ENCODE assay signal across 14 cellular contexts in the genomic region with DNA sequence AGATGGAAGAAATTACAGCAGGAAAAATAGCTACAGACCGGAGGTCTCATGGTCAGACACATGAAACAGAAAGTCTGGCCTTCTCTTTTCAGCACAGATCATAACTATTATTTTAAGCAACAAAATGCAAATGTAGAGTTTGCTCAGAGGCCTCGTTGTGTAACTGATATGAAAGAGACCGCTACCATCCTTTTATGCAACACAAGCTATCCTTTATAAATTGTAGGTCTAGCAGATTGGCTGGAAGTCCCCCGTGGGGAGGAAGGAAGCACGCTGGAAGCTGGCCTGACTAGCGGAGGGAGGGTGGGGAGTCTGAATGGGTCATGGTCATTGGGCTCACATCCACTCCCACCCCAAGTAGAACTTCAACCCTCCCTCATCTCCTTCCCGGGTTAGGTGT. TPM values are rescaled to one million over a fixed set of nuclear protein-coding genes. Genes with fewer than 3 reads are reported as not detected.
A peak's percentile ranks its signal among the peaks of the same experiment; 100 is the strongest.
DNase-seq lines count a peak whose midpoint lies in the region; ATAC-seq and TF ChIP-seq lines count a peak whose summit lies in the region.
"Had no signal": no experiment of that assay in that cellular context is flagged by ENCODE, and none has a peak within 500 bp of the region (broad histone marks: within the 10 kb centered on the region; RNA-seq: fewer than 3 reads in every experiment).

No MANE protein-coding gene starts in this region.

- H3K27ac ChIP-seq in vagina (peak overlapping the region; percentile 49), ascending aorta (no peak overlapping the region)
- H3K27ac ChIP-seq: 22Rv1, pancreas had no signal

- no peak for TF ChIP-seq POLR2A in vagina (IDR thresholded peaks at IDR 0.05)

- H3K27me3 ChIP-seq in vagina = no peaks in the 10 kb centered on the region
- no peaks in the 10 kb centered on the region for H3K27me3 ChIP-seq in ascending aorta
- H3K27me3 ChIP-seq: pancreas had no signal

- H3K36me3 ChIP-seq in vagina (no peaks in the 10 kb centered on the region), ascending aorta (no peaks in the 10 kb centered on the region)
- H3K36me3 ChIP-seq: pancreas had no signal

- no peak for TF ChIP-seq CTCF in vagina (IDR thresholded peaks at IDR 0.05)
- TF ChIP-seq CTCF in ascending aorta (IDR thresholded peaks at IDR 0.05) = no peak

- ATAC-seq in Right ventricle myocardium inferior = peak; percentile 66
- ATAC-seq in HG03039 (IDR thresholded peaks at IDR 0.05; ENCODE audit: unreplicated experiment) = peak; percentile 85
- ATAC-seq: pancreas had no signal

- intact Hi-C loops in Right ventricle myocardium inferior (cut with DNase I) (loop anchor here (2.0 to 10.0 kb wide), 5 partner anchors 135 to 535 kb away; a partner anchor contains a TSS), cardiac septum (cut with DNase I) (loop anchor here (2.0 to 10.0 kb wide), 3 partner anchors 135 to 297 kb away; a partner anchor contains a TSS), vagina (cut with DNase I) (loop anchor here (10.0 kb wide), 1 partner anchor 167 kb away; no protein-coding TSS in a partner anchor), ascending aorta (cut with DNase I) (loop anchor here (2.0 to 10.0 kb wide), 3 partner anchors 133 to 537 kb away; a partner anchor contains a TSS)

- DNase-seq in Right ventricle myocardium inferior (ENCODE audit: missing footprints) = peak; percentile 72
- no peak for DNase-seq in cardiac septum (ENCODE audit: low spot score)
- peak; percentile 21 for DNase-seq in dermis blood vessel endothelial cell
- DNase-seq in vagina (ENCODE audit: extremely low spot score in 2 of 2) = no peak
- DNase-seq in activated naive CD4-positive, alpha-beta T cell treated with anti-CD3 and anti-CD28 coated beads, Interleukin-2, amount 50 U/mL, for 16 hours = no peak
- no peak for DNase-seq in epidermal melanocyte (ENCODE audit: insufficient read length, low spot score)
- DNase-seq in ascending aorta (ENCODE audit: low spot score in 2 of 2) = no peak
- DNase-seq: DND-41; erythroblast; kidney glomerular epithelial cell; pancreas; stimulated activated CD4-positive, alpha-beta T cell treated with anti-CD3 and anti-CD28 coated beads, Interleukin-4, amount 100 ng/mL, for 24 hours had no signal

- H3K4me3 ChIP-seq in vagina (no peak overlapping the region), ascending aorta (no peak overlapping the region)
- H3K4me3 ChIP-seq: pancreas had no signal

- no peaks in the 10 kb centered on the region for H3K4me1 ChIP-seq in vagina
- no peaks in the 10 kb centered on the region for H3K4me1 ChIP-seq in ascending aorta
- H3K4me1 ChIP-seq: pancreas had no signal

- no peaks in the 10 kb centered on the region for H3K9me3 ChIP-seq in vagina
- H3K9me3 ChIP-seq in ascending aorta = no peaks in the 10 kb centered on the region
- H3K9me3 ChIP-seq: pancreas had no signal

RNA-seq across cellular contexts. Expression of a gene that starts 27.7 kb away (rescaled TPM):
- total RNA-seq in Right ventricle myocardium inferior (not detected), cardiac septum (not detected), dermis blood vessel endothelial cell (not detected in 2 replicates), vagina (not detected), ascending aorta (not detected)
- total RNA-seq: pancreas had no signal

Comparison
In these comparisons a context has a peak if more than half of its experiments do, and no peak if none do; other contexts are left out.
1. DNase-seq: peak in Right ventricle myocardium inferior (single experiment) and dermis blood vessel endothelial cell (single experiment); none in cardiac septum (single experiment), vagina (0 of 2), activated naive CD4-positive, alpha-beta T cell treated with anti-CD3 and anti-CD28 coated beads, Interleukin-2, amount 50 U/mL, for 16 hours (single experiment), epidermal melanocyte (single experiment) and ascending aorta (0 of 2).